Comparison of ENCODE assay signal across 1 cellular context in the genomic region with DNA sequence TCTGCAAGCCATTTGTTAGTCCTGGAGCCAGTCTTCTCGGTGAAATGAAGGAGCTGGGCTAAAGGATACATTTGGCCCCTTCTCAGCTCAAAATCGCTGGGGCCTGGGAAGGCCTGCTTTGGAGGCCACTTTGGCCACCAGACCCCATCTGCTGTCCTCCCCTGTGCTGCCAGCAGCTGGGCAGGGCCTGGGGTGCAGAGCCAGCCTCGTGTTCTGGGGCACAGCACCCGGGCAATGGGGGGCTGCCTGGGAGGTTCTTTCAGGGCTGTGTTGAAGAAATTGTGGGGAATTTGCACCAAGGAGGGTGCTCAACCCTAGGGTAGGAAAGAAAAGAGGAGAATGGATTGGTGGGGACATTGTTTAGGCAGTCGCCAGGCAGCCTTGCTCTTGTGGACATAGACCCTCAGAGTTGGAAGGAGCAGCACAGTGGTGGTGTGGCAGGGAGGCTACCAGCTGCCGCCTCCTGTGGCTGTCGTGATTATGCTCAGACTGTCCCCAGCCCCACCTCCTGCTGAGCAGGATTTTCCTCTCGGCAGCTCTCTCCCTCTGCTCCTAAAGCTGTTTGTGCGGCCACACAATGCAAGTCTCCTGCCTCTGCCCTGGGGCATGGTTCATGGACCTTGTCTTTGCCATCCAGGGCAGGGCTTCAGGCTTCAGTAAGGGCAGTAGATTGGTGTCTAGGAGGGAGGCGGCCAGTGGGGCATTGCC.
TF ChIP-seq lines count a peak whose summit lies in the region.

No MANE protein-coding gene starts in this region.

TF ChIP-seq in GM23338, 12 proteins besides CTCF, POLR2A, EP300 and RAD21 (continued from another document):
- TF ChIP-seq, protein P1, sequence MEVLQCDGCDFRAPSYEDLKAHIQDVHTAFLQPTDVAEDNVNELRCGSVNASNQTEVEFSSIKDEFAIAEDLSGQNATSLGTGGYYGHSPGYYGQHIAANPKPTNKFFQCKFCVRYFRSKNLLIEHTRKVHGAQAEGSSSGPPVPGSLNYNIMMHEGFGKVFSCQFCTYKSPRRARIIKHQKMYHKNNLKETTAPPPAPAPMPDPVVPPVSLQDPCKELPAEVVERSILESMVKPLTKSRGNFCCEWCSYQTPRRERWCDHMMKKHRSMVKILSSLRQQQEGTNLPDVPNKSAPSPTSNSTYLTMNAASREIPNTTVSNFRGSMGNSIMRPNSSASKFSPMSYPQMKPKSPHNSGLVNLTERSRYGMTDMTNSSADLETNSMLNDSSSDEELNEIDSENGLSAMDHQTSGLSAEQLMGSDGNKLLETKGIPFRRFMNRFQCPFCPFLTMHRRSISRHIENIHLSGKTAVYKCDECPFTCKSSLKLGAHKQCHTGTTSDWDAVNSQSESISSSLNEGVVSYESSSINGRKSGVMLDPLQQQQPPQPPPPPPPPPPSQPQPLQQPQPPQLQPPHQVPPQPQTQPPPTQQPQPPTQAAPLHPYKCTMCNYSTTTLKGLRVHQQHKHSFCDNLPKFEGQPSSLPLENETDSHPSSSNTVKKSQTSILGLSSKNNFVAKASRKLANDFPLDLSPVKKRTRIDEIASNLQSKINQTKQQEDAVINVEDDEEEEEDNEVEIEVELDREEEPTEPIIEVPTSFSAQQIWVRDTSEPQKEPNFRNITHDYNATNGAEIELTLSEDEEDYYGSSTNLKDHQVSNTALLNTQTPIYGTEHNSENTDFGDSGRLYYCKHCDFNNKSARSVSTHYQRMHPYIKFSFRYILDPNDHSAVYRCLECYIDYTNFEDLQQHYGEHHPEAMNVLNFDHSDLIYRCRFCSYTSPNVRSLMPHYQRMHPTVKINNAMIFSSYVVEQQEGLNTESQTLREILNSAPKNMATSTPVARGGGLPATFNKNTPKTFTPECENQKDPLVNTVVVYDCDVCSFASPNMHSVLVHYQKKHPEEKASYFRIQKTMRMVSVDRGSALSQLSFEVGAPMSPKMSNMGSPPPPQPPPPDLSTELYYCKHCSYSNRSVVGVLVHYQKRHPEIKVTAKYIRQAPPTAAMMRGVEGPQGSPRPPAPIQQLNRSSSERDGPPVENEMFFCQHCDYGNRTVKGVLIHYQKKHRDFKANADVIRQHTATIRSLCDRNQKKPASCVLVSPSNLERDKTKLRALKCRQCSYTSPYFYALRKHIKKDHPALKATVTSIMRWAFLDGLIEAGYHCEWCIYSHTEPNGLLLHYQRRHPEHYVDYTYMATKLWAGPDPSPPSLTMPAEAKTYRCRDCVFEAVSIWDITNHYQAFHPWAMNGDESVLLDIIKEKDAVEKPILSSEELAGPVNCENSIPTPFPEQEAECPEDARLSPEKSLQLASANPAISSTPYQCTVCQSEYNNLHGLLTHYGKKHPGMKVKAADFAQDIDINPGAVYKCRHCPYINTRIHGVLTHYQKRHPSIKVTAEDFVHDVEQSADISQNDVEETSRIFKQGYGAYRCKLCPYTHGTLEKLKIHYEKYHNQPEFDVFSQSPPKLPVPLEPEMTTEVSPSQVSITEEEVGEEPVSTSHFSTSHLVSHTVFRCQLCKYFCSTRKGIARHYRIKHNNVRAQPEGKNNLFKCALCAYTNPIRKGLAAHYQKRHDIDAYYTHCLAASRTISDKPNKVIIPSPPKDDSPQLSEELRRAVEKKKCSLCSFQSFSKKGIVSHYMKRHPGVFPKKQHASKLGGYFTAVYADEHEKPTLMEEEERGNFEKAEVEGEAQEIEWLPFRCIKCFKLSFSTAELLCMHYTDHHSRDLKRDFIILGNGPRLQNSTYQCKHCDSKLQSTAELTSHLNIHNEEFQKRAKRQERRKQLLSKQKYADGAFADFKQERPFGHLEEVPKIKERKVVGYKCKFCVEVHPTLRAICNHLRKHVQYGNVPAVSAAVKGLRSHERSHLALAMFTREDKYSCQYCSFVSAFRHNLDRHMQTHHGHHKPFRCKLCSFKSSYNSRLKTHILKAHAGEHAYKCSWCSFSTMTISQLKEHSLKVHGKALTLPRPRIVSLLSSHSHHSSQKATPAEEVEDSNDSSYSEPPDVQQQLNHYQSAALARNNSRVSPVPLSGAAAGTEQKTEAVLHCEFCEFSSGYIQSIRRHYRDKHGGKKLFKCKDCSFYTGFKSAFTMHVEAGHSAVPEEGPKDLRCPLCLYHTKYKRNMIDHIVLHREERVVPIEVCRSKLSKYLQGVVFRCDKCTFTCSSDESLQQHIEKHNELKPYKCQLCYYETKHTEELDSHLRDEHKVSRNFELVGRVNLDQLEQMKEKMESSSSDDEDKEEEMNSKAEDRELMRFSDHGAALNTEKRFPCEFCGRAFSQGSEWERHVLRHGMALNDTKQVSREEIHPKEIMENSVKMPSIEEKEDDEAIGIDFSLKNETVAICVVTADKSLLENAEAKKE (CRISPR knock-in tag; IDR thresholded peaks at IDR 0.05), result no peak
- TF ChIP-seq JUNB (IDR thresholded peaks at IDR 0.05; ENCODE audit: unreplicated experiment), result no peak
- TF ChIP-seq, protein P2, sequence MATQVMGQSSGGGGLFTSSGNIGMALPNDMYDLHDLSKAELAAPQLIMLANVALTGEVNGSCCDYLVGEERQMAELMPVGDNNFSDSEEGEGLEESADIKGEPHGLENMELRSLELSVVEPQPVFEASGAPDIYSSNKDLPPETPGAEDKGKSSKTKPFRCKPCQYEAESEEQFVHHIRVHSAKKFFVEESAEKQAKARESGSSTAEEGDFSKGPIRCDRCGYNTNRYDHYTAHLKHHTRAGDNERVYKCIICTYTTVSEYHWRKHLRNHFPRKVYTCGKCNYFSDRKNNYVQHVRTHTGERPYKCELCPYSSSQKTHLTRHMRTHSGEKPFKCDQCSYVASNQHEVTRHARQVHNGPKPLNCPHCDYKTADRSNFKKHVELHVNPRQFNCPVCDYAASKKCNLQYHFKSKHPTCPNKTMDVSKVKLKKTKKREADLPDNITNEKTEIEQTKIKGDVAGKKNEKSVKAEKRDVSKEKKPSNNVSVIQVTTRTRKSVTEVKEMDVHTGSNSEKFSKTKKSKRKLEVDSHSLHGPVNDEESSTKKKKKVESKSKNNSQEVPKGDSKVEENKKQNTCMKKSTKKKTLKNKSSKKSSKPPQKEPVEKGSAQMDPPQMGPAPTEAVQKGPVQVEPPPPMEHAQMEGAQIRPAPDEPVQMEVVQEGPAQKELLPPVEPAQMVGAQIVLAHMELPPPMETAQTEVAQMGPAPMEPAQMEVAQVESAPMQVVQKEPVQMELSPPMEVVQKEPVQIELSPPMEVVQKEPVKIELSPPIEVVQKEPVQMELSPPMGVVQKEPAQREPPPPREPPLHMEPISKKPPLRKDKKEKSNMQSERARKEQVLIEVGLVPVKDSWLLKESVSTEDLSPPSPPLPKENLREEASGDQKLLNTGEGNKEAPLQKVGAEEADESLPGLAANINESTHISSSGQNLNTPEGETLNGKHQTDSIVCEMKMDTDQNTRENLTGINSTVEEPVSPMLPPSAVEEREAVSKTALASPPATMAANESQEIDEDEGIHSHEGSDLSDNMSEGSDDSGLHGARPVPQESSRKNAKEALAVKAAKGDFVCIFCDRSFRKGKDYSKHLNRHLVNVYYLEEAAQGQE (IDR thresholded peaks at IDR 0.05; ENCODE audit: unreplicated experiment), result no peak
- TF ChIP-seq, protein P3, sequence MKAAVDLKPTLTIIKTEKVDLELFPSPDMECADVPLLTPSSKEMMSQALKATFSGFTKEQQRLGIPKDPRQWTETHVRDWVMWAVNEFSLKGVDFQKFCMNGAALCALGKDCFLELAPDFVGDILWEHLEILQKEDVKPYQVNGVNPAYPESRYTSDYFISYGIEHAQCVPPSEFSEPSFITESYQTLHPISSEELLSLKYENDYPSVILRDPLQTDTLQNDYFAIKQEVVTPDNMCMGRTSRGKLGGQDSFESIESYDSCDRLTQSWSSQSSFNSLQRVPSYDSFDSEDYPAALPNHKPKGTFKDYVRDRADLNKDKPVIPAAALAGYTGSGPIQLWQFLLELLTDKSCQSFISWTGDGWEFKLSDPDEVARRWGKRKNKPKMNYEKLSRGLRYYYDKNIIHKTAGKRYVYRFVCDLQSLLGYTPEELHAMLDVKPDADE (IDR thresholded peaks at IDR 0.05), result no peak
- TF ChIP-seq STAT1 (IDR thresholded peaks at IDR 0.05; ENCODE audit: unreplicated experiment), result no peak
- TF ChIP-seq ZNF114 (CRISPR knock-in tag; IDR thresholded peaks at IDR 0.05), result no peak
- no peak for TF ChIP-seq EZH2phosphoT487 (IDR thresholded peaks at IDR 0.05; ENCODE audit: unreplicated experiment)
TF ChIP-seq in GM23338: peak in this region for 0.
